1 cellular context compared by ENCODE assay signal in genomic region chr17:44310612-44311376, GRCh38.
TF ChIP-seq lines count a peak whose summit lies in the region.

No MANE protein-coding gene starts in this region.

TF ChIP-seq in H1, 55 proteins besides CTCF, POLR2A, EP300 and RAD21:
- no peak for TF ChIP-seq TEAD4 (IDR thresholded peaks at IDR 0.05; ENCODE audit: low read depth, low read length)
- 0 out of 2 replicates have a peak, but pooled peaks have one; percentile 2 for TF ChIP-seq RBBP5 (IDR thresholded peaks at IDR 0.05; ENCODE audit: borderline replicate concordance, low read depth, low read length)
TF ChIP-seq in H1: peak in this region for 1.
